8 cellular contexts compared by ENCODE assay signal in the genomic region with DNA sequence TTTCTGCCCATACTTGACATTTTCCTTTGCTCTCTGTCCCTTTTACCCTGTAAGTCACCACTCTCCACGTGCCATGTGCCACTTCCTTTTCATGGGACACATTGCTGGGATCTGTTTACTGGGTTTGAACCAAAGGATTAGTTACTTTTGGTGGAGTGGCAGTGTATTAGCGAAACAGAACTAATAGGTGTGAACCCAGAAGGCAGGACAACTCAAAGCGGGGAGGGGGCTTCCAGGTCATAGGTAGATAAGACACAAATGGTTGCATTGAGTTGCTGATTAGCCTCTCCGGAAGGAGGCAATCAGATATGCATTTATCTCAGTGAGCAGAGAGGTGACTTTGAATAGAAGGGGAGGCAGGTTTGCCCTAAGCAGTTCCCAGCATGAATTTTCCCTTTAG. TPM values are rescaled to one million over a fixed set of nuclear protein-coding genes. Genes with fewer than 3 reads are reported as not detected.
DNase-seq lines count a peak whose midpoint lies in the region; ATAC-seq and TF ChIP-seq lines count a peak whose summit lies in the region.
"Had no signal": no experiment of that assay in that cellular context is flagged by ENCODE, and none has a peak within 500 bp of the region (broad histone marks: within the 10 kb centered on the region; RNA-seq: fewer than 3 reads in every experiment).

No MANE protein-coding gene starts in this region.

- peak overlapping the region; percentile 87 for H3K27ac Mint-ChIP-seq in stimulated activated effector memory CD8-positive, alpha-beta T cell treated with anti-CD3 and anti-CD28 coated beads, Interleukin-12 subunit alpha, Interleukin-12 subunit beta, amount 100 ng/mL, for 72 hours

- no peaks in the 10 kb centered on the region for H3K27me3 ChIP-seq in WERI-Rb-1 (ENCODE audit: insufficient read depth, low read depth, severe bottlenecking)
- no peaks in the 10 kb centered on the region for H3K27me3 ChIP-seq in hepatocyte

- H3K9me3 ChIP-seq in WERI-Rb-1 (ENCODE audit: severe bottlenecking), result no peaks in the 10 kb centered on the region
- H3K9me3 ChIP-seq in hepatocyte (ENCODE audit: low read depth), result no peaks in the 10 kb centered on the region

- H3K4me3 Mint-ChIP-seq in stimulated activated effector memory CD8-positive, alpha-beta T cell treated with anti-CD3 and anti-CD28 coated beads, Interleukin-12 subunit alpha, Interleukin-12 subunit beta, amount 100 ng/mL, for 72 hours, result peak overlapping the region; percentile 83

- peak overlapping the region; percentile 100 for H2AFZ ChIP-seq in hepatocyte

- DNase-seq in HFF-Myc (ENCODE audit: extremely low read depth, low read depth) (no peak), WERI-Rb-1 (peak; percentile 28), hepatocyte (ENCODE audit: low spot score) (no peak)
- no peak for DNase-seq in stimulated activated effector memory CD8-positive, alpha-beta T cell treated with anti-CD3 and anti-CD28 coated beads, Interleukin-12 subunit alpha, Interleukin-12 subunit beta, amount 100 ng/mL, for 72 hours (ENCODE audit: low spot score in 2 of 2)

- peak overlapping the region; percentile 99 for H3K4me2 ChIP-seq in hepatocyte

- H4K20me1 ChIP-seq in hepatocyte (ENCODE audit: insufficient read depth, poor library complexity, severe bottlenecking), result no peaks in the 10 kb centered on the region

- H3K9me3 Mint-ChIP-seq in stimulated activated effector memory CD8-positive, alpha-beta T cell treated with anti-CD3 and anti-CD28 coated beads, Interleukin-12 subunit alpha, Interleukin-12 subunit beta, amount 100 ng/mL, for 72 hours, result no peaks in the 10 kb centered on the region

- peaks cover 5% of the 10 kb centered on the region for H3K36me3 Mint-ChIP-seq in stimulated activated effector memory CD8-positive, alpha-beta T cell treated with anti-CD3 and anti-CD28 coated beads, Interleukin-12 subunit alpha, Interleukin-12 subunit beta, amount 100 ng/mL, for 72 hours

- TF ChIP-seq CTCF in HFF-Myc (IDR thresholded peaks at IDR 0.05; ENCODE audit: low read depth, low read length, missing control alignments) (no peak), WERI-Rb-1 (IDR thresholded peaks at IDR 0.05; ENCODE audit: low read depth, low read length) (no peak), hepatocyte (IDR thresholded peaks at IDR 0.05; ENCODE audit: poor library complexity) (no peak)

- no peaks in the 10 kb centered on the region for H3K9me2 ChIP-seq in hepatocyte (replicated peaks; ENCODE audit: insufficient read depth)

- peaks cover 20% of the 10 kb centered on the region for H3K4me1 ChIP-seq in hepatocyte (ENCODE audit: insufficient read depth)

- peak overlapping the region; percentile 96 for H3K27ac ChIP-seq in WERI-Rb-1
- peak overlapping the region; percentile 96 for H3K27ac ChIP-seq in hepatocyte

- H3K4me3 ChIP-seq in HFF-Myc (replicated peaks; ENCODE audit: low read depth, low read length), result peak overlapping the region; percentile 95
- H3K4me3 ChIP-seq in WERI-Rb-1 (ENCODE audit: low read depth, low read length), result peak overlapping the region; percentile 91
- H3K4me3 ChIP-seq in hepatocyte, result peak overlapping the region; percentile 99

- H3K36me3 ChIP-seq in WERI-Rb-1, result peaks cover 34% of the 10 kb centered on the region
- H3K36me3 ChIP-seq in hepatocyte (replicated peaks; ENCODE audit: insufficient read depth, low read depth), result no peaks in the 10 kb centered on the region

- H3K4me1 Mint-ChIP-seq in stimulated activated effector memory CD8-positive, alpha-beta T cell treated with anti-CD3 and anti-CD28 coated beads, Interleukin-12 subunit alpha, Interleukin-12 subunit beta, amount 100 ng/mL, for 72 hours, result peaks cover 26% of the 10 kb centered on the region

- peaks cover 37% of the 10 kb centered on the region for H3K79me2 ChIP-seq in hepatocyte

- ATAC-seq in stimulated activated effector memory CD8-positive, alpha-beta T cell treated with anti-CD3 and anti-CD28 coated beads, Interleukin-12 subunit alpha, Interleukin-12 subunit beta, amount 100 ng/mL, for 72 hours, result no peak
- ATAC-seq in HG02571 (IDR thresholded peaks at IDR 0.05; ENCODE audit: unreplicated experiment) (no peak), HG02970 (IDR thresholded peaks at IDR 0.05; ENCODE audit: low FRiP score, unreplicated experiment) (no peak), GM19452 (IDR thresholded peaks at IDR 0.05; ENCODE audit: unreplicated experiment) (no peak)

- 27% methylated on average over 4 of the region's 4 CpGs for WGBS in hepatocyte (ENCODE audit: low lambda C conversion rate, missing lambda C conversion rate)

RNA-seq across cellular contexts. Expression of gene ZNF202, which starts 0.9 kb away (rescaled TPM):
- 5.7 and 9.0 TPM in 2 replicates for total RNA-seq in hepatocyte
- 7.1 and 8.4 TPM in 2 replicates for polyA plus RNA-seq in hepatocyte

RNA-seq across cellular contexts. Expression of gene OR6X1, which starts 12.0 kb away (rescaled TPM):
- not detected in 2 replicates for total RNA-seq in hepatocyte
- not detected in 2 replicates for polyA plus RNA-seq in hepatocyte
- total RNA-seq: RPMI7951 had no signal
